In genomic region chr17:59666235-59666634, GRCh38 we compare ENCODE assay signal across 1 cellular context.
TF ChIP-seq lines count a peak whose summit lies in the region.

No MANE protein-coding gene starts in this region.

TF ChIP-seq in HEK293, 187 proteins besides CTCF, POLR2A, EP300 and RAD21 (continued from another document):
- TF ChIP-seq ZBTB44 (tag by site-specific recombination; IDR thresholded peaks at IDR 0.05): peak; percentile 93
- TF ChIP-seq PRDM6 (tag by site-specific recombination; IDR thresholded peaks at IDR 0.05): peak; percentile 99
- TF ChIP-seq TSHZ1 (tag by site-specific recombination; IDR thresholded peaks at IDR 0.05; ENCODE audit: borderline replicate concordance): 0 out of 2 replicates have a peak, but pooled peaks have one; percentile 63
- peak; percentile 48; the same call in 1 of the 2 replicates for TF ChIP-seq WT1 (tag by site-specific recombination; IDR thresholded peaks at IDR 0.05)
- TF ChIP-seq ZNF670 (tag by site-specific recombination; IDR thresholded peaks at IDR 0.05; ENCODE audit: low read depth): no peak
- TF ChIP-seq ZNF2 (tag by site-specific recombination; IDR thresholded peaks at IDR 0.05): peak; percentile 42; the same call in 1 of the 2 replicates
- TF ChIP-seq ZNF366 (tag by site-specific recombination; conservative IDR thresholded peaks at IDR 0.05): peak; percentile 80
- 0 out of 2 replicates have a peak, but pooled peaks have one; percentile 30 for TF ChIP-seq BCL11A (tag by site-specific recombination; IDR thresholded peaks at IDR 0.05; ENCODE audit: low read depth)
- 0 out of 2 replicates have a peak, but pooled peaks have one; percentile 18 for TF ChIP-seq ZBTB7A (tag by site-specific recombination; IDR thresholded peaks at IDR 0.05; ENCODE audit: low read depth)
- peak; percentile 62; the same call in 1 of the 2 replicates for TF ChIP-seq HIC1 (tag by site-specific recombination; IDR thresholded peaks at IDR 0.05)
- peak; percentile 92 for TF ChIP-seq ZNF18 (tag by site-specific recombination; IDR thresholded peaks at IDR 0.05)
- no peak for TF ChIP-seq ZNF530 (tag by site-specific recombination; IDR thresholded peaks at IDR 0.05; ENCODE audit: low read depth)
- no peak for TF ChIP-seq ZBTB1 (tag by site-specific recombination; IDR thresholded peaks at IDR 0.05)
- no peak for TF ChIP-seq KLF7 (tag by site-specific recombination; IDR thresholded peaks at IDR 0.05; ENCODE audit: borderline replicate concordance)
